7 cellular contexts compared by ENCODE assay signal in genomic region chr7:18352339-18353255, GRCh38.
DNase-seq lines count a peak whose midpoint lies in the region; ATAC-seq and TF ChIP-seq lines count a peak whose summit lies in the region.

No MANE protein-coding gene starts in this region.

- peak overlapping the region in 3 of 6 donors; percentile 4 to 79 (median 31) for H3K27ac Mint-ChIP-seq in naive B cell

- H3K79me2 ChIP-seq in GM23248 (ENCODE audit: insufficient read depth), result no peaks in the 10 kb centered on the region

- no peaks in the 10 kb centered on the region for H3K9me3 Mint-ChIP-seq in naive B cell

- H3K27ac ChIP-seq in GM23248, result no peak overlapping the region

- H3K9me2 ChIP-seq in GM23248 (ENCODE audit: insufficient read depth), result no peaks in the 10 kb centered on the region

- peaks cover 13 to 18% (median 16%) of the 10 kb centered on the region in 3 donors for H3K4me1 Mint-ChIP-seq in naive B cell

- H3K27me3 ChIP-seq in GM06990 (replicated peaks; ENCODE audit: control insufficient read depth, insufficient read depth, low read length), result no peaks in the 10 kb centered on the region
- no peaks in the 10 kb centered on the region for H3K27me3 ChIP-seq in GM23248 (replicated peaks; ENCODE audit: insufficient read depth)

- no peaks in the 10 kb centered on the region for H3K9me3 ChIP-seq in GM23248 (ENCODE audit: low read depth)

- no peaks in the 10 kb centered on the region for H3K27me3 Mint-ChIP-seq in naive B cell

- peak overlapping the region; percentile 49 for H3K4me2 ChIP-seq in GM23248 (ENCODE audit: unreplicated experiment)

- no peak overlapping the region for H3K4me3 Mint-ChIP-seq in naive B cell

- peak; percentile 55 to 56 for ATAC-seq in naive B cell (ENCODE audit: low read depth in 2 of 2)

- no peak overlapping the region for H3K4me3 ChIP-seq in GM06990 (replicated peaks; ENCODE audit: low read depth, low read length)
- no peak overlapping the region for H3K4me3 ChIP-seq in GM23248
- no peak overlapping the region for H3K4me3 ChIP-seq in epithelial cell of proximal tubule (ENCODE audit: low read depth, low read length)

- no peak overlapping the region for H3K9ac ChIP-seq in GM23248

- WGBS in GM23248 (ENCODE audit: low coverage in 1 of 2, low lambda C conversion rate in 2 of 2, missing lambda C conversion rate in 2 of 2), 2 experiments, result 58 to 59% methylated on average over 7 of the region's 7 CpGs

- peak; percentile 61 for TF ChIP-seq CTCF in GM06990 (IDR thresholded peaks at IDR 0.05; ENCODE audit: insufficient read depth, low read length, poor library complexity, severe bottlenecking)
- peak; percentile 77 for TF ChIP-seq CTCF in epithelial cell of proximal tubule (conservative IDR thresholded peaks at IDR 0.05; ENCODE audit: low read depth, low read length)

- H2AFZ ChIP-seq in GM23248, result peak overlapping the region; percentile 43; the same call in 1 of the 2 replicates

- H3K36me3 Mint-ChIP-seq in naive B cell, result no peaks in the 10 kb centered on the region

- no peaks in the 10 kb centered on the region for H3K36me3 ChIP-seq in GM06990 (ENCODE audit: control insufficient read depth, insufficient read depth, low read length)
- H3K36me3 ChIP-seq in GM23248 (ENCODE audit: low read depth), result no peaks in the 10 kb centered on the region

- H3K4me1 ChIP-seq in GM23248 (ENCODE audit: insufficient read depth), result peaks cover 11% of the 10 kb centered on the region

- H3F3A ChIP-seq in GM23248 (ENCODE audit: insufficient read depth), result no peaks in the 10 kb centered on the region

- in situ Hi-C loops in GM23248 (cut with MboI), result loop anchor here (10.0 to 25.0 kb wide), 5 partner anchors 212 to 1310 kb away; partner anchors contain the start of gene TWIST1

- DNase-seq in GM06990 (ENCODE audit: extremely low read depth, insufficient read length) (no peak), GM23248 (peak; percentile 83), LoVo (ENCODE audit: low spot score) (peak; percentile 78), SHP77 treated with DMSO at 0.1 percent for 48 hours (lab: John Stamatoyannopoulos, UW) (peak; percentile 91), epithelial cell of proximal tubule (ENCODE audit: low read depth) (peak; percentile 36), naive B cell (no peak), GM19238 (ENCODE audit: insufficient read length, low spot score) (no peak)

- H4K20me1 ChIP-seq in GM23248 (ENCODE audit: insufficient read depth), result no peaks in the 10 kb centered on the region

Comparison
In these comparisons a context has a peak if more than half of its experiments do, and no peak if none do; other contexts are left out.
1. DNase-seq: peak in GM23248 (single experiment), LoVo (single experiment), SHP77 treated with DMSO at 0.1 percent for 48 hours (single experiment) and epithelial cell of proximal tubule (single experiment); none in GM06990 (single experiment), naive B cell (single experiment) and GM19238 (single experiment).